In genomic region chr7:135991322-135991721, GRCh38 we compare ENCODE assay signal across 31 cellular contexts. TPM values are rescaled to one million over a fixed set of nuclear protein-coding genes. Genes with fewer than 3 reads are reported as not detected.
A peak's percentile ranks its signal among the peaks of the same experiment; 100 is the strongest.
DNase-seq lines count a peak whose midpoint lies in the region; ATAC-seq and TF ChIP-seq lines count a peak whose summit lies in the region.
"Had no signal": no experiment of that assay in that cellular context is flagged by ENCODE, and none has a peak within 500 bp of the region (broad histone marks: within the 10 kb centered on the region; RNA-seq: fewer than 3 reads in every experiment).

No MANE protein-coding gene starts in this region.

- H3K4me3 Mint-ChIP-seq in activated T-helper 17 cell treated with anti-CD3 and anti-CD28 coated beads, Interleukin-2, amount 50 U/mL, for 72 hours: peak overlapping the region; percentile 55
- no peak overlapping the region for H3K4me3 Mint-ChIP-seq in mesothelial cell of epicardium
- H3K4me3 Mint-ChIP-seq: activated CD8-positive, alpha-beta memory T cell treated with anti-CD3 and anti-CD28 coated beads, Interleukin-2, amount 10 ng/mL, durations not matched to agents 7 days and 5 days; activated naive CD8-positive, alpha-beta T cell treated with anti-CD3 and anti-CD28 coated beads, Interleukin-2, amount 10 ng/mL, durations not matched to agents 7 days and 5 days; activated T-cell treated with anti-CD3 and anti-CD28 coated beads, Interleukin-2, amount 50 U/mL, for 4 hours; HFFc6; stimulated activated naive CD8-positive, alpha-beta T cell treated with anti-CD3 and anti-CD28 coated beads, Interleukin-15, amount 100 ng/mL, for 72 hours; T-helper 17 cell had no signal

- H3K9me3 Mint-ChIP-seq in activated T-helper 17 cell treated with anti-CD3 and anti-CD28 coated beads, Interleukin-2, amount 50 U/mL, for 72 hours: no peaks in the 10 kb centered on the region
- no peaks in the 10 kb centered on the region for H3K9me3 Mint-ChIP-seq in mesothelial cell of epicardium
- H3K9me3 Mint-ChIP-seq: activated T-cell treated with anti-CD3 and anti-CD28 coated beads, Interleukin-2, amount 50 U/mL, for 4 hours; HFFc6; stimulated activated naive CD8-positive, alpha-beta T cell treated with anti-CD3 and anti-CD28 coated beads, Interleukin-15, amount 100 ng/mL, for 72 hours had no signal

- H3K36me3 Mint-ChIP-seq in activated T-helper 17 cell treated with anti-CD3 and anti-CD28 coated beads, Interleukin-2, amount 50 U/mL, for 72 hours (ENCODE audit: low read depth): no peaks in the 10 kb centered on the region
- no peaks in the 10 kb centered on the region for H3K36me3 Mint-ChIP-seq in mesothelial cell of epicardium

- H3K27me3 Mint-ChIP-seq in activated T-helper 17 cell treated with anti-CD3 and anti-CD28 coated beads, Interleukin-2, amount 50 U/mL, for 72 hours: no peaks in the 10 kb centered on the region
- H3K27me3 Mint-ChIP-seq in mesothelial cell of epicardium (ENCODE audit: low read depth): no peaks in the 10 kb centered on the region
- H3K27me3 Mint-ChIP-seq: activated CD8-positive, alpha-beta memory T cell treated with anti-CD3 and anti-CD28 coated beads, Interleukin-2, amount 10 ng/mL, durations not matched to agents 7 days and 5 days; T-helper 17 cell had no signal

- ATAC-seq in activated T-helper 17 cell treated with anti-CD3 and anti-CD28 coated beads, Interleukin-2, amount 50 U/mL, for 72 hours (replicated peaks): no peak
- no peak for ATAC-seq in omental fat pad (ENCODE audit: low FRiP score)
- ATAC-seq in GM18873 (IDR thresholded peaks at IDR 0.05; ENCODE audit: low FRiP score, unreplicated experiment): no peak
- ATAC-seq: A549; activated CD8-positive, alpha-beta memory T cell treated with anti-CD3 and anti-CD28 coated beads, Interleukin-2, amount 10 ng/mL, durations not matched to agents 7 days and 5 days; activated T-cell treated with anti-CD3 and anti-CD28 coated beads, Interleukin-2, amount 50 U/mL, for 4 hours; stimulated activated naive CD8-positive, alpha-beta T cell treated with anti-CD3 and anti-CD28 coated beads, Interleukin-15, amount 100 ng/mL, for 72 hours; T-helper 17 cell had no signal

- TF ChIP-seq CTCF in mesothelial cell of epicardium (IDR thresholded peaks at IDR 0.05; ENCODE audit: unreplicated experiment) (no peak), omental fat pad (IDR thresholded peaks at IDR 0.05) (no peak)

- peak; percentile 83 for DNase-seq in NCI-H2107 treated with DMSO at 0.1 percent for 48 hours (lab: John Stamatoyannopoulos, UW; ENCODE audit: unreplicated experiment)
- DNase-seq in NCI-H2107 (lab: John Stamatoyannopoulos, UW): no peak
- DNase-seq in NCI-H146 (lab: John Stamatoyannopoulos, UW): peak; percentile 61
- no peak for DNase-seq in mesothelial cell of epicardium (ENCODE audit: low spot score in 2 of 2, unreplicated experiment in 2 of 2)
- DNase-seq in omental fat pad (ENCODE audit: low spot score): no peak
- DNase-seq in effector CD8-positive, alpha-beta T cell (lab: John Stamatoyannopoulos, UW): no peak
- DNase-seq: activated CD4-positive, alpha-beta T cell treated with anti-CD3 and anti-CD28 coated beads, Interleukin-2, amount 50 U/mL, for 4 hours; activated CD4-positive, CD25-positive, alpha-beta regulatory T cell; activated CD8-positive, alpha-beta memory T cell treated with anti-CD3 and anti-CD28 coated beads, Interleukin-2, amount 10 ng/mL, durations not matched to agents 7 days and 5 days; activated gamma-delta T cell treated with Interleukin-2 at 50 U/mL for 16 hours; activated naive CD8-positive, alpha-beta T cell treated with anti-CD3 and anti-CD28 coated beads, Interleukin-2, amount 10 ng/mL, durations not matched to agents 7 days and 5 days; activated T-cell treated with anti-CD3 and anti-CD28 coated beads, Interleukin-2, amount 50 U/mL, for 4 hours; aorta; foreskin fibroblast; head of caudate nucleus; HFFc6; KBM-7; left ventricle myocardium inferior; NCI-H1092 treated with DMSO at 0.1 percent for 48 hours; NCI-H2171; NCI-H69; posterior cingulate gyrus; RPMI8226; stimulated activated CD4-positive, alpha-beta T cell treated with anti-CD3 and anti-CD28 coated beads, Interleukin-2, amount 100 ng/mL, for 24 hours; stimulated activated CD8-positive, alpha-beta memory T cell treated with anti-CD3 and anti-CD28 coated beads, Interleukin-4, amount 100 ng/mL, for 48 hours; stimulated activated naive CD8-positive, alpha-beta T cell treated with anti-CD3 and anti-CD28 coated beads, Interleukin-15, amount 100 ng/mL, for 72 hours; T-helper 17 cell; uterus had no signal

- peaks cover 13% of the 10 kb centered on the region for H3K4me1 Mint-ChIP-seq in activated T-helper 17 cell treated with anti-CD3 and anti-CD28 coated beads, Interleukin-2, amount 50 U/mL, for 72 hours
- H3K4me1 Mint-ChIP-seq in mesothelial cell of epicardium: peaks cover 15% of the 10 kb centered on the region

- H3K27ac Mint-ChIP-seq in activated T-helper 17 cell treated with anti-CD3 and anti-CD28 coated beads, Interleukin-2, amount 50 U/mL, for 72 hours: peak overlapping the region; percentile 50
- H3K27ac Mint-ChIP-seq in mesothelial cell of epicardium: peak overlapping the region; percentile 53
- H3K27ac Mint-ChIP-seq: activated CD8-positive, alpha-beta memory T cell treated with anti-CD3 and anti-CD28 coated beads, Interleukin-2, amount 10 ng/mL, durations not matched to agents 7 days and 5 days; activated naive CD8-positive, alpha-beta T cell treated with anti-CD3 and anti-CD28 coated beads, Interleukin-2, amount 10 ng/mL, durations not matched to agents 7 days and 5 days; HFFc6; stimulated activated naive CD8-positive, alpha-beta T cell treated with anti-CD3 and anti-CD28 coated beads, Interleukin-15, amount 100 ng/mL, for 72 hours; T-helper 17 cell had no signal

RNA-seq across cellular contexts. Expression of gene MTPN, which starts 14.2 kb away (rescaled TPM):
- 100 to 1,000 TPM in 1 of 2 donors, 10 to 100 TPM in 1; 99.7 to 149 TPM for total RNA-seq in activated T-helper 17 cell treated with anti-CD3 and anti-CD28 coated beads, Interleukin-2, amount 50 U/mL, for 72 hours
- 112 to 115 TPM (median 114 TPM) in 3 replicates for total RNA-seq in mesothelial cell of epicardium
- total RNA-seq in omental fat pad: 100 to 1,000 TPM in 1 of 4 donors, 10 to 100 TPM in 3; 79.7 to 102 (median 85.6) TPM

Comparison
In these comparisons a context has a peak if more than half of its experiments do, and no peak if none do; other contexts are left out.
1. DNase-seq: peak in NCI-H2107 treated with DMSO at 0.1 percent for 48 hours (single experiment) and NCI-H146 (single experiment); none in NCI-H2107 (single experiment), mesothelial cell of epicardium (0 of 2), omental fat pad (single experiment) and effector CD8-positive, alpha-beta T cell (single experiment).